ENCODE assay signal across 29 cellular contexts in genomic region chr11:90629251-90629806, GRCh38.
"Had no signal": no experiment of that assay in that cellular context is flagged by ENCODE, and none has a peak within 500 bp of the region (broad histone marks: within the 10 kb centered on the region; RNA-seq: fewer than 3 reads in every experiment).

No MANE protein-coding gene starts in this region.

- H3K4me3 Mint-ChIP-seq: activated CD4-positive, alpha-beta memory T cell treated with anti-CD3 and anti-CD28 coated beads for 36 hours; activated CD4-positive, alpha-beta T cell treated with anti-CD3 and anti-CD28 coated beads for 36 hours; activated CD4-positive, alpha-beta T cell treated with anti-CD3 and anti-CD28 coated beads, Interleukin-2, amount 10 ng/mL, durations not matched to agents 24 days and 14 days; activated CD8-positive, alpha-beta memory T cell treated with anti-CD3 and anti-CD28 coated beads, Interleukin-2, amount 10 ng/mL, durations not matched to agents 7 days and 5 days; activated CD8-positive, alpha-beta T cell treated with anti-CD3 and anti-CD28 coated beads, Interleukin-2, amount 10 ng/mL, durations not matched to agents 7 days and 5 days; activated naive CD4-positive, alpha-beta T cell treated with anti-CD3 and anti-CD28 coated beads for 36 hours; activated naive CD8-positive, alpha-beta T cell treated with anti-CD3 and anti-CD28 coated beads, Interleukin-2, amount 10 ng/mL, durations not matched to agents 7 days and 5 days; activated T-helper 1 cell treated with anti-CD3 and anti-CD28 coated beads, Interleukin-12 subunit alpha, Interleukin-12 subunit beta, Interleukin-2, Interleukin-4 antibody, amounts not matched to agents 30 ng/mL and 10 ng/mL and 1 ng/mL, durations not matched to agents 14 hours and 24 hours and 36 hours; central memory CD8-positive, alpha-beta T cell; effector memory CD8-positive, alpha-beta T cell had no signal

- H3K4me1 Mint-ChIP-seq: activated CD4-positive, alpha-beta T cell treated with anti-CD3 and anti-CD28 coated beads for 36 hours; activated CD4-positive, alpha-beta T cell treated with anti-CD3 and anti-CD28 coated beads, Interleukin-2, amount 10 ng/mL, durations not matched to agents 24 days and 14 days; activated CD8-positive, alpha-beta memory T cell treated with anti-CD3 and anti-CD28 coated beads, Interleukin-2, amount 10 ng/mL, durations not matched to agents 7 days and 5 days; activated naive CD8-positive, alpha-beta T cell treated with anti-CD3 and anti-CD28 coated beads, Interleukin-2, amount 10 ng/mL, durations not matched to agents 7 days and 5 days; central memory CD8-positive, alpha-beta T cell had no signal

- H3K27ac ChIP-seq: brain microvascular endothelial cell, esophagus muscularis mucosa, foreskin keratinocyte, heart left ventricle had no signal

- H3K4me3 ChIP-seq: esophagus muscularis mucosa, heart left ventricle had no signal

- H3K4me1 ChIP-seq: esophagus muscularis mucosa, foreskin keratinocyte, heart left ventricle had no signal

- H3K36me3 ChIP-seq: brain microvascular endothelial cell, esophagus muscularis mucosa, heart left ventricle had no signal

- H3K27me3 ChIP-seq: brain microvascular endothelial cell, esophagus muscularis mucosa, foreskin keratinocyte, heart left ventricle had no signal

- ATAC-seq: activated CD4-positive, alpha-beta T cell treated with anti-CD3 and anti-CD28 coated beads for 36 hours; activated CD8-positive, alpha-beta memory T cell treated with anti-CD3 and anti-CD28 coated beads, Interleukin-2, amount 10 ng/mL, durations not matched to agents 7 days and 5 days; activated CD8-positive, alpha-beta T cell treated with anti-CD3 and anti-CD28 coated beads, Interleukin-2, amount 10 ng/mL, durations not matched to agents 7 days and 5 days; activated naive CD4-positive, alpha-beta T cell treated with anti-CD3 and anti-CD28 coated beads, Interleukin-2, amount 50 U/mL, for 72 hours; effector memory CD8-positive, alpha-beta T cell; foreskin keratinocyte; heart left ventricle had no signal

- H3K27me3 Mint-ChIP-seq: activated CD4-positive, alpha-beta memory T cell treated with anti-CD3 and anti-CD28 coated beads for 36 hours; activated CD4-positive, alpha-beta T cell treated with anti-CD3 and anti-CD28 coated beads for 36 hours; activated CD4-positive, alpha-beta T cell treated with anti-CD3 and anti-CD28 coated beads, Interleukin-2, amount 10 ng/mL, durations not matched to agents 24 days and 14 days; activated CD8-positive, alpha-beta memory T cell treated with anti-CD3 and anti-CD28 coated beads, Interleukin-2, amount 10 ng/mL, durations not matched to agents 7 days and 5 days; activated naive CD8-positive, alpha-beta T cell treated with anti-CD3 and anti-CD28 coated beads, Interleukin-2, amount 10 ng/mL, durations not matched to agents 7 days and 5 days; central memory CD8-positive, alpha-beta T cell; effector memory CD8-positive, alpha-beta T cell had no signal

- H3K9me3 ChIP-seq: esophagus muscularis mucosa, heart left ventricle had no signal

- DNase-seq: activated CD4-positive, alpha-beta memory T cell treated with anti-CD3 and anti-CD28 coated beads for 36 hours; activated CD4-positive, alpha-beta T cell treated with anti-CD3 and anti-CD28 coated beads for 36 hours; activated CD4-positive, alpha-beta T cell treated with anti-CD3 and anti-CD28 coated beads, Interleukin-2, amount 10 ng/mL, durations not matched to agents 24 days and 14 days; activated CD4-positive, CD25-positive, alpha-beta regulatory T cell; activated CD4-positive, CD25-positive, alpha-beta regulatory T cell treated with anti-CD3 and anti-CD28 coated beads, Interleukin-2, amount 50 U/mL, for 72 hours; activated CD8-positive, alpha-beta memory T cell treated with anti-CD3 and anti-CD28 coated beads, Interleukin-2, amount 10 ng/mL, durations not matched to agents 7 days and 5 days; activated CD8-positive, alpha-beta memory T cell treated with anti-CD3 and anti-CD28 coated beads, Interleukin-2, amount 50 U/mL, for 4 hours; activated CD8-positive, alpha-beta T cell treated with anti-CD3 and anti-CD28 coated beads, Interleukin-2, amount 10 ng/mL, durations not matched to agents 7 days and 5 days; activated effector memory CD4-positive, alpha-beta T cell treated with anti-CD3 and anti-CD28 coated beads, Interleukin-2, amount 50 U/mL, for 16 hours; activated naive CD4-positive, alpha-beta T cell treated with anti-CD3 and anti-CD28 coated beads for 36 hours; activated naive CD8-positive, alpha-beta T cell treated with anti-CD3 and anti-CD28 coated beads, Interleukin-2, amount 10 ng/mL, durations not matched to agents 7 days and 5 days; activated T-cell treated with anti-CD3 and anti-CD28 coated beads, Interleukin-2, amount 50 U/mL, for 1 hour; activated T-cell treated with anti-CD3 and anti-CD28 coated beads, Interleukin-2, amount 50 U/mL, for 48 hours; amniotic stem cell; brain microvascular endothelial cell; cortex of kidney; dermis blood vessel endothelial cell; effector CD4-positive, alpha-beta T cell; effector memory CD8-positive, alpha-beta T cell; erythroblast; foreskin keratinocyte; heart left ventricle; T-helper 1 cell; T-helper 2 cell had no signal

- H3K27ac Mint-ChIP-seq: activated CD4-positive, alpha-beta memory T cell treated with anti-CD3 and anti-CD28 coated beads for 36 hours; activated CD4-positive, alpha-beta T cell treated with anti-CD3 and anti-CD28 coated beads for 36 hours; activated CD4-positive, alpha-beta T cell treated with anti-CD3 and anti-CD28 coated beads, Interleukin-2, amount 10 ng/mL, durations not matched to agents 24 days and 14 days; activated CD8-positive, alpha-beta memory T cell treated with anti-CD3 and anti-CD28 coated beads, Interleukin-2, amount 10 ng/mL, durations not matched to agents 7 days and 5 days; activated CD8-positive, alpha-beta T cell treated with anti-CD3 and anti-CD28 coated beads, Interleukin-2, amount 10 ng/mL, durations not matched to agents 7 days and 5 days; activated naive CD4-positive, alpha-beta T cell treated with anti-CD3 and anti-CD28 coated beads for 36 hours; activated naive CD4-positive, alpha-beta T cell treated with anti-CD3 and anti-CD28 coated beads, Interleukin-2, amount 50 U/mL, for 72 hours; activated naive CD8-positive, alpha-beta T cell treated with anti-CD3 and anti-CD28 coated beads, Interleukin-2, amount 10 ng/mL, durations not matched to agents 7 days and 5 days; activated T-helper 1 cell treated with anti-CD3 and anti-CD28 coated beads, Interleukin-12 subunit alpha, Interleukin-12 subunit beta, Interleukin-2, Interleukin-4 antibody, amounts not matched to agents 30 ng/mL and 10 ng/mL and 1 ng/mL, durations not matched to agents 14 hours and 24 hours and 36 hours; activated T-helper 2 cell treated with anti-CD3 and anti-CD28 coated beads, Interferon-gamma antibody, Interleukin-2, Interleukin-4, amounts not matched to agents 10 μg/mL and 5 μg/mL and 100 μg/mL, durations not matched to agents 14 hours and 24 hours and 36 hours; effector memory CD8-positive, alpha-beta T cell had no signal

- H3K36me3 Mint-ChIP-seq: activated CD4-positive, alpha-beta memory T cell treated with anti-CD3 and anti-CD28 coated beads for 36 hours; activated CD8-positive, alpha-beta memory T cell treated with anti-CD3 and anti-CD28 coated beads, Interleukin-2, amount 10 ng/mL, durations not matched to agents 7 days and 5 days; activated naive CD4-positive, alpha-beta T cell treated with anti-CD3 and anti-CD28 coated beads, Interleukin-2, amount 50 U/mL, for 72 hours; activated naive CD8-positive, alpha-beta T cell treated with anti-CD3 and anti-CD28 coated beads, Interleukin-2, amount 10 ng/mL, durations not matched to agents 7 days and 5 days had no signal
